2 cellular contexts compared by ENCODE assay signal in the genomic region with DNA sequence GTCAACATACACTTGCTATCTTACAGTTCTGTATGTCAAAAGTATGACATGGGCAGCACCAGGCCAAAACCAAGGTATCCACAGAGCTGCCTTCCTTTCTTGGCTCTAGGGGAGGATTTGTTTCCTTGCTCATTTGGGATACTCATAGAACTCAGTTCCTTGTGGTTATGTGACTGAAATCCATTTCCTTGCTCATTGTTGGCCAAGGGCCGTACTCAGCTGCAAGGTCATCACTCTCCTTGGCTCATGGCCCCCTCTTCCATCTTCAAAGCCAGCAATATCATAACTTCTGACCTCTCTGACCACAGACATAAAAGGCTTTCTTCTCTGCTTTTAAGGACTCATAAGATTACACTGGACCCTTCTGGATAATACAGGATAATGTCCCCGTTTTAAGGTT.
TF ChIP-seq lines count a peak whose summit lies in the region.

No MANE protein-coding gene starts in this region.

TF ChIP-seq in liver, 16 proteins besides CTCF, POLR2A, EP300 and RAD21:
- TF ChIP-seq, protein P1, sequence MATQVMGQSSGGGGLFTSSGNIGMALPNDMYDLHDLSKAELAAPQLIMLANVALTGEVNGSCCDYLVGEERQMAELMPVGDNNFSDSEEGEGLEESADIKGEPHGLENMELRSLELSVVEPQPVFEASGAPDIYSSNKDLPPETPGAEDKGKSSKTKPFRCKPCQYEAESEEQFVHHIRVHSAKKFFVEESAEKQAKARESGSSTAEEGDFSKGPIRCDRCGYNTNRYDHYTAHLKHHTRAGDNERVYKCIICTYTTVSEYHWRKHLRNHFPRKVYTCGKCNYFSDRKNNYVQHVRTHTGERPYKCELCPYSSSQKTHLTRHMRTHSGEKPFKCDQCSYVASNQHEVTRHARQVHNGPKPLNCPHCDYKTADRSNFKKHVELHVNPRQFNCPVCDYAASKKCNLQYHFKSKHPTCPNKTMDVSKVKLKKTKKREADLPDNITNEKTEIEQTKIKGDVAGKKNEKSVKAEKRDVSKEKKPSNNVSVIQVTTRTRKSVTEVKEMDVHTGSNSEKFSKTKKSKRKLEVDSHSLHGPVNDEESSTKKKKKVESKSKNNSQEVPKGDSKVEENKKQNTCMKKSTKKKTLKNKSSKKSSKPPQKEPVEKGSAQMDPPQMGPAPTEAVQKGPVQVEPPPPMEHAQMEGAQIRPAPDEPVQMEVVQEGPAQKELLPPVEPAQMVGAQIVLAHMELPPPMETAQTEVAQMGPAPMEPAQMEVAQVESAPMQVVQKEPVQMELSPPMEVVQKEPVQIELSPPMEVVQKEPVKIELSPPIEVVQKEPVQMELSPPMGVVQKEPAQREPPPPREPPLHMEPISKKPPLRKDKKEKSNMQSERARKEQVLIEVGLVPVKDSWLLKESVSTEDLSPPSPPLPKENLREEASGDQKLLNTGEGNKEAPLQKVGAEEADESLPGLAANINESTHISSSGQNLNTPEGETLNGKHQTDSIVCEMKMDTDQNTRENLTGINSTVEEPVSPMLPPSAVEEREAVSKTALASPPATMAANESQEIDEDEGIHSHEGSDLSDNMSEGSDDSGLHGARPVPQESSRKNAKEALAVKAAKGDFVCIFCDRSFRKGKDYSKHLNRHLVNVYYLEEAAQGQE (IDR thresholded peaks at IDR 0.05), result no peak
- TF ChIP-seq NR2F2 (IDR thresholded peaks at IDR 0.05), result peak; percentile 75

TF ChIP-seq in HepG2, 621 proteins besides CTCF, POLR2A, EP300 and RAD21 (continued from another document):
- TF ChIP-seq MYPOP (CRISPR knock-in tag; IDR thresholded peaks at IDR 0.05), result no peak
- no peak for TF ChIP-seq U2AF1 (optimal IDR thresholded peaks at IDR 0.05; ENCODE audit: low read depth, low read length)
- TF ChIP-seq EZH2 (conservative IDR thresholded peaks at IDR 0.05; ENCODE audit: low read depth, low read length), result no peak
- TF ChIP-seq PRMT3 (CRISPR knock-in tag; IDR thresholded peaks at IDR 0.05; ENCODE audit: borderline replicate concordance, low read depth), result no peak
- no peak for TF ChIP-seq ZNF441 (CRISPR knock-in tag; IDR thresholded peaks at IDR 0.05; ENCODE audit: borderline replicate concordance)
- no peak for TF ChIP-seq ZNF747 (CRISPR knock-in tag; IDR thresholded peaks at IDR 0.05; ENCODE audit: borderline replicate concordance)
